In genomic region chr3:194224937-194225422, GRCh38 we compare ENCODE assay signal across 22 cellular contexts.
DNase-seq lines count a peak whose midpoint lies in the region; ATAC-seq, FAIRE-seq and TF ChIP-seq lines count a peak whose summit lies in the region.
"Had no signal": no experiment of that assay in that cellular context is flagged by ENCODE, and none has a peak within 500 bp of the region (broad histone marks: within the 10 kb centered on the region; RNA-seq: fewer than 3 reads in every experiment).

No MANE protein-coding gene starts in this region.

- H3K4me1 ChIP-seq in Loucy (ENCODE audit: insufficient read depth, low read length, poor library complexity, severe bottlenecking) (peaks cover 43% of the 10 kb centered on the region), mammary epithelial cell (ENCODE audit: insufficient read depth, low read length) (no peaks in the 10 kb centered on the region)

- H3K9ac ChIP-seq in Loucy (ENCODE audit: low read depth, low read length, poor library complexity, severe bottlenecking) (no peak overlapping the region), mammary epithelial cell (ENCODE audit: insufficient read depth, low read length) (no peak overlapping the region)
- H3K9ac ChIP-seq: GM23248 had no signal

- H3K4me1 Mint-ChIP-seq in nephron progenitor cell, result peaks cover 53% of the 10 kb centered on the region

- no peaks in the 10 kb centered on the region for H3K9me3 ChIP-seq in Loucy (ENCODE audit: insufficient read depth, low read depth, low read length)
- no peaks in the 10 kb centered on the region for H3K9me3 ChIP-seq in mammary epithelial cell (replicated peaks; ENCODE audit: insufficient read depth, low read length)
- H3K9me3 ChIP-seq: thyroid gland had no signal

- H3K36me3 Mint-ChIP-seq in nephron progenitor cell (ENCODE audit: low read depth), result peaks cover 12% of the 10 kb centered on the region

- DNase-seq in GDM1 (lab: John Stamatoyannopoulos, UW) (peak; percentile 42), mammary epithelial cell (no peak), nephron progenitor cell (peak; percentile 22), RKO (ENCODE audit: low spot score) (no peak), GM12892 (ENCODE audit: insufficient read length) (no peak), NCI-H1105 treated with DMSO at 0.1 percent for 48 hours (lab: John Stamatoyannopoulos, UW) (no peak)
- DNase-seq: activated CD4-positive, alpha-beta T cell treated with anti-CD3 and anti-CD28 coated beads, Interleukin-2, amount 10 ng/mL, durations not matched to agents 7 days and 5 days; activated naive CD4-positive, alpha-beta T cell; effector memory CD4-positive, alpha-beta T cell; glutamatergic neuron; GM23248; NCI-H1092; NCI-H2107; NCI-H69; stimulated activated naive B cell treated with anti-CD40 and anti-IgM and Interleukin-4, amounts not matched to agents 10 μg/mL and 1 μg/mL and 100 μg/mL, for 72 hours; SW 1271; thyroid gland had no signal

- H3K4me3 ChIP-seq in Loucy (ENCODE audit: low read length, poor library complexity, severe bottlenecking), result no peak overlapping the region
- no peak overlapping the region for H3K4me3 ChIP-seq in mammary epithelial cell (replicated peaks in 1 of 3; ENCODE audit: insufficient read depth in 1 of 3, low read depth in 2 of 3, low read length in 3 of 3)
- H3K4me3 ChIP-seq: GM23248, thyroid gland had no signal

- CTCF ChIA-PET in mammary epithelial cell (lab: Charles Lee; ENCODE audit: low non-redundant PET), result no interaction called here

- in situ Hi-C loops in mammary epithelial cell (cut with MboI; ENCODE audit: low sequenced_read_pairs in 2 of 2), result no loop called here

- H3K9me3 Mint-ChIP-seq in nephron progenitor cell, result peaks cover 20% of the 10 kb centered on the region

- H4K20me1 ChIP-seq in Loucy (ENCODE audit: insufficient read depth, low read length, poor library complexity, severe bottlenecking) (no peaks in the 10 kb centered on the region), mammary epithelial cell (ENCODE audit: insufficient read depth, low read length) (no peaks in the 10 kb centered on the region)

- H3K4me2 ChIP-seq in Loucy (ENCODE audit: low read depth, low read length, poor library complexity, severe bottlenecking) (peak overlapping the region; percentile 28), mammary epithelial cell (ENCODE audit: insufficient read depth, low read depth, low read length) (no peak overlapping the region)

- 18% methylated on average over 4 of the region's 13 CpGs for WGBS in mammary epithelial cell (ENCODE audit: low coverage, missing lambda C conversion rate)

- TF ChIP-seq CTCF in Loucy (conservative IDR thresholded peaks at IDR 0.05; ENCODE audit: low read length), result no peak
- TF ChIP-seq CTCF in mammary epithelial cell (conservative IDR thresholded peaks at IDR 0.05 in 1 of 2, IDR thresholded peaks at IDR 0.05 in 1 of 2; ENCODE audit: extremely low read depth in 1 of 2, insufficient read depth in 1 of 2, low read depth in 1 of 2, low read length in 2 of 2), result no peak
- no peak for TF ChIP-seq CTCF in nephron progenitor cell (IDR thresholded peaks at IDR 0.05)

- H3K27me3 ChIP-seq in Loucy (ENCODE audit: insufficient read depth, low read length, poor library complexity, severe bottlenecking), result no peaks in the 10 kb centered on the region
- H3K27me3 ChIP-seq in mammary epithelial cell (ENCODE audit: insufficient read depth, low read length), result no peaks in the 10 kb centered on the region
- H3K27me3 ChIP-seq: thyroid gland had no signal

- H3K27me3 Mint-ChIP-seq in nephron progenitor cell (ENCODE audit: low read depth, poor library complexity), result peaks cover 15% of the 10 kb centered on the region

- no peak for ATAC-seq in GM18873 (IDR thresholded peaks at IDR 0.05; ENCODE audit: low FRiP score, unreplicated experiment)
- ATAC-seq: HepG2; Panc1; stimulated activated naive B cell treated with anti-CD40 and anti-IgM and Interleukin-4, amounts not matched to agents 10 μg/mL and 1 μg/mL and 100 μg/mL, for 72 hours had no signal

- dilution Hi-C loops in mammary epithelial cell (cut with HindIII; ENCODE audit: low sequenced_read_pairs), result no loop called here

- H2AFZ ChIP-seq in Loucy (ENCODE audit: low read length) (peak overlapping the region; percentile 63), mammary epithelial cell (ENCODE audit: low read depth, low read length) (peak overlapping the region; percentile 1)
- H2AFZ ChIP-seq: GM23248 had no signal

- H3F3A ChIP-seq in Loucy (ENCODE audit: low read depth), result no peaks in the 10 kb centered on the region

- no peak overlapping the region for H3K4me3 Mint-ChIP-seq in nephron progenitor cell
- H3K4me3 Mint-ChIP-seq: activated CD4-positive, alpha-beta T cell treated with anti-CD3 and anti-CD28 coated beads, Interleukin-2, amount 10 ng/mL, durations not matched to agents 7 days and 5 days; B cell; stimulated activated naive B cell treated with anti-CD40 and anti-IgM and Interleukin-4, amounts not matched to agents 10 μg/mL and 1 μg/mL and 100 μg/mL, for 72 hours had no signal

- no peak for TF ChIP-seq POLR2A in GM12892 (IDR thresholded peaks at IDR 0.05; ENCODE audit: low read depth, low read length)

- no peaks in the 10 kb centered on the region for H3K79me2 ChIP-seq in Loucy (ENCODE audit: insufficient read depth, low read length)
- H3K79me2 ChIP-seq in mammary epithelial cell (ENCODE audit: insufficient read depth, low read length), result no peaks in the 10 kb centered on the region

- no peak overlapping the region for H3K27ac ChIP-seq in mammary epithelial cell (ENCODE audit: insufficient read depth, low read depth, low read length)
- H3K27ac ChIP-seq: GM23248, thyroid gland had no signal

- no peaks in the 10 kb centered on the region for H3K9me2 ChIP-seq in Loucy (replicated peaks; ENCODE audit: low read depth, low read length)

- no peak overlapping the region for H3K27ac Mint-ChIP-seq in nephron progenitor cell
- H3K27ac Mint-ChIP-seq: B cell; stimulated activated naive B cell treated with anti-CD40 and anti-IgM and Interleukin-4, amounts not matched to agents 10 μg/mL and 1 μg/mL and 100 μg/mL, for 72 hours had no signal

- H3K36me3 ChIP-seq in Loucy (ENCODE audit: insufficient read depth, low read length) (no peaks in the 10 kb centered on the region), mammary epithelial cell (ENCODE audit: insufficient read depth, low read length) (no peaks in the 10 kb centered on the region)
- H3K36me3 ChIP-seq: thyroid gland had no signal

- no TSS peak for BruUV-seq in mammary epithelial cell (replicated peaks; lab: Mats Ljungman, UMichigan)

- no peak for FAIRE-seq in GM12892 (lab: Jason Lieb, UNC)
- FAIRE-seq: HepG2 had no signal

- intact Hi-C loops in mammary epithelial cell (cut with micrococcal nuclease), result no loop called here

Comparison
In these comparisons a context has a peak if more than half of its experiments do, and no peak if none do; other contexts are left out.
1. DNase-seq: peak in GDM1 (single experiment) and nephron progenitor cell (single experiment); none in mammary epithelial cell (single experiment), RKO (single experiment), GM12892 (single experiment) and NCI-H1105 treated with DMSO at 0.1 percent for 48 hours (single experiment).